1 cellular context compared by ENCODE assay signal in the genomic region with DNA sequence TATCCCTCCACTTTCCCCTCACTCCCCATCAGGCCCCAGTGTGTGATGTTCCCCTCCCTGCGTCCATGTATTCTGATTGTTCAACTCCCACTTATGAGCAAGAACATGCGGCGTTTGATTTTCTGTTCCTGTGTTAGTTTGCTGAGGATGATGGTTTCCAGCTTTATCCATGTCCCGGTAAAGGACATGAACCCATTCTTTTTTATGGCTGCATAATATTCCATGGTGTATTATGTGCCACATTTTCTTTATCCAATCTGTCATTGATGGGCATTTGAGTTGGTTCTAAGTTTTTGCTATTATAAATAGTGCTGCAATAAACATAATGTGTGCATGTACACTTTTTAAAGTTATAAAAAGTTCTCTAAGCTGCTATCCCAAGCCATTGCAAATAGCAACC.
TF ChIP-seq lines count a peak whose summit lies in the region.

No MANE protein-coding gene starts in this region.

TF ChIP-seq in GM12878, 131 proteins besides CTCF, POLR2A, EP300 and RAD21 (continued from another document):
- TF ChIP-seq, protein P1, sequence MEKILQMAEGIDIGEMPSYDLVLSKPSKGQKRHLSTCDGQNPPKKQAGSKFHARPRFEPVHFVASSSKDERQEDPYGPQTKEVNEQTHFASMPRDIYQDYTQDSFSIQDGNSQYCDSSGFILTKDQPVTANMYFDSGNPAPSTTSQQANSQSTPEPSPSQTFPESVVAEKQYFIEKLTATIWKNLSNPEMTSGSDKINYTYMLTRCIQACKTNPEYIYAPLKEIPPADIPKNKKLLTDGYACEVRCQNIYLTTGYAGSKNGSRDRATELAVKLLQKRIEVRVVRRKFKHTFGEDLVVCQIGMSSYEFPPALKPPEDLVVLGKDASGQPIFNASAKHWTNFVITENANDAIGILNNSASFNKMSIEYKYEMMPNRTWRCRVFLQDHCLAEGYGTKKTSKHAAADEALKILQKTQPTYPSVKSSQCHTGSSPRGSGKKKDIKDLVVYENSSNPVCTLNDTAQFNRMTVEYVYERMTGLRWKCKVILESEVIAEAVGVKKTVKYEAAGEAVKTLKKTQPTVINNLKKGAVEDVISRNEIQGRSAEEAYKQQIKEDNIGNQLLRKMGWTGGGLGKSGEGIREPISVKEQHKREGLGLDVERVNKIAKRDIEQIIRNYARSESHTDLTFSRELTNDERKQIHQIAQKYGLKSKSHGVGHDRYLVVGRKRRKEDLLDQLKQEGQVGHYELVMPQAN (conservative IDR thresholded peaks at IDR 0.05), result no peak
